Comparison of ENCODE assay signal across 30 cellular contexts in the genomic region with DNA sequence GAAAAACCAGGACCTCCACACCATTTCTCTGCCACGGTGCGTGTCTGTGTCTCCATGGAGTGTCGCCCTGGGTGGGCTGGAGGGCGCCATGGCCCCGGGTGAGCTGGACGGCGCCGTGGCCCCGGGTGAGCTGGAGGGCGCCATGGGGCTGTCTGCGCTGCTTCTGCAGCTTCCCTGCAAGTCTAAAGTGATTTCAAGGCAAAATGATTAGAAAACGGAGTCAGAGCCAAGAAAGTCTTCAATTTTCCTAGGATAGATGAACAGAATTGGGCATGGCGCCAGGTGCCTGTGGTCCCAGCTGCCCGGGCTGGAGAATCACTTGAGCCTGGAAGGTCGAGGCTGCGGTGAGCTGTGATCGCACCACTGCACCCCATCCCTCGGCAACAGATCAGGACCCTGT. TPM values are rescaled to one million over a fixed set of nuclear protein-coding genes. Genes with fewer than 3 reads are reported as not detected.
A peak's percentile ranks its signal among the peaks of the same experiment; 100 is the strongest.
DNase-seq lines count a peak whose midpoint lies in the region; ATAC-seq, FAIRE-seq and TF ChIP-seq lines count a peak whose summit lies in the region.
"Had no signal": no experiment of that assay in that cellular context is flagged by ENCODE, and none has a peak within 500 bp of the region (broad histone marks: within the 10 kb centered on the region; RNA-seq: fewer than 3 reads in every experiment).

No MANE protein-coding gene starts in this region.

- no peak for TF ChIP-seq POLR2A in GM12891 (IDR thresholded peaks at IDR 0.05; ENCODE audit: low read depth, low read length)

- intact Hi-C loops in cardiac septum (cut with DNase I) (no loop called here), left ventricle myocardium superior (cut with micrococcal nuclease) (no loop called here)
- intact Hi-C loops in activated T-helper 2 cell treated with anti-CD3 and anti-CD28 coated beads, Interferon-gamma antibody, Interleukin-2, Interleukin-4, amounts not matched to agents 10 μg/mL and 5 μg/mL and 100 μg/mL, durations not matched to agents 14 hours and 24 hours and 36 hours (cut with micrococcal nuclease) = no loop called here

- ATAC-seq in left ventricle myocardium superior = no peak
- ATAC-seq in left lobe of liver = no peak
- ATAC-seq: A549, mucosa of descending colon, pancreas had no signal

- TF ChIP-seq CTCF in astrocyte of the spinal cord (IDR thresholded peaks at IDR 0.05; ENCODE audit: low read depth, low read length) (no peak), GM10266 (IDR thresholded peaks at IDR 0.05; ENCODE audit: control insufficient read depth, insufficient read depth, low read depth, missing control alignments) (no peak)

- no peak overlapping the region for H3K4me3 Mint-ChIP-seq in activated T-helper 2 cell treated with anti-CD3 and anti-CD28 coated beads, Interferon-gamma antibody, Interleukin-2, Interleukin-4, amounts not matched to agents 10 μg/mL and 5 μg/mL and 100 μg/mL, durations not matched to agents 14 hours and 24 hours and 36 hours (ENCODE audit: low read depth)
- H3K4me3 Mint-ChIP-seq: nephron had no signal

- no peaks in the 10 kb centered on the region for H3K27me3 Mint-ChIP-seq in activated T-helper 2 cell treated with anti-CD3 and anti-CD28 coated beads, Interferon-gamma antibody, Interleukin-2, Interleukin-4, amounts not matched to agents 10 μg/mL and 5 μg/mL and 100 μg/mL, durations not matched to agents 14 hours and 24 hours and 36 hours (ENCODE audit: low read depth)

- FAIRE-seq in GM12891 (lab: Jason Lieb, UNC) = no peak
- FAIRE-seq: A549, keratinocyte, pancreas, small intestine had no signal

- no peak overlapping the region for H3K4me3 ChIP-seq in astrocyte of the spinal cord (ENCODE audit: low read depth, low read length)
- H3K4me3 ChIP-seq: A549, mucosa of descending colon, pancreas had no signal

- H3K27ac Mint-ChIP-seq in activated T-helper 2 cell treated with anti-CD3 and anti-CD28 coated beads, Interferon-gamma antibody, Interleukin-2, Interleukin-4, amounts not matched to agents 10 μg/mL and 5 μg/mL and 100 μg/mL, durations not matched to agents 14 hours and 24 hours and 36 hours = no peak overlapping the region
- H3K27ac Mint-ChIP-seq: nephron had no signal

- in situ Hi-C loops in astrocyte of the spinal cord (cut with HindIII; ENCODE audit: low sequenced_read_pairs) = no loop called here

- peaks cover 3% of the 10 kb centered on the region for H3K36me3 Mint-ChIP-seq in activated T-helper 2 cell treated with anti-CD3 and anti-CD28 coated beads, Interferon-gamma antibody, Interleukin-2, Interleukin-4, amounts not matched to agents 10 μg/mL and 5 μg/mL and 100 μg/mL, durations not matched to agents 14 hours and 24 hours and 36 hours (ENCODE audit: low read depth)

- DNase-seq in cardiac septum (ENCODE audit: low spot score) (peak; percentile 71), left ventricle myocardium superior (no peak), astrocyte of the spinal cord (ENCODE audit: low read depth, low spot score) (peak; percentile 54), left lobe of liver (ENCODE audit: low spot score) (peak; percentile 40), ureter (ENCODE audit: low spot score) (peak; percentile 28), GM10266 (ENCODE audit: extremely low spot score) (no peak), GM12891 (ENCODE audit: insufficient read length, low spot score) (no peak)
- no peak for DNase-seq in activated T-helper 2 cell treated with anti-CD3 and anti-CD28 coated beads, Interferon-gamma antibody, Interleukin-2, Interleukin-4, amounts not matched to agents 10 μg/mL and 5 μg/mL and 100 μg/mL, durations not matched to agents 14 hours and 24 hours and 36 hours (ENCODE audit: low spot score)
- DNase-seq: activated CD4-positive, alpha-beta T cell treated with anti-CD3 and anti-CD28 coated beads, Interleukin-2, amount 50 U/mL, for 1 hour; activated naive CD4-positive, alpha-beta T cell treated with anti-CD3 and anti-CD28 coated beads, Interleukin-2, amount 50 U/mL, for 16 hours; activated T-cell treated with anti-CD3 and anti-CD28 coated beads, Interleukin-2, amount 50 U/mL, for 48 hours; aorta; cerebellar nuclear complex; glutamatergic neuron; mucosa of descending colon; NCI-H1092; NCI-H187; NCI-H2171 treated with DMSO at 0.1 percent for 48 hours; NCI-H524 treated with DMSO at 0.1 percent for 48 hours; retina; Right ventricle myocardium superior; small intestine; stimulated activated CD4-positive, alpha-beta T cell treated with anti-CD3 and anti-CD28 coated beads, Interleukin-1b, Interleukin-23, amount 100 ng/mL, for 48 hours; stimulated activated CD8-positive, alpha-beta memory T cell treated with anti-CD3 and anti-CD28 coated beads, Interleukin-4, amount 100 ng/mL, for 48 hours; T1000; trophoblast cell had no signal

- H3K4me1 Mint-ChIP-seq in activated T-helper 2 cell treated with anti-CD3 and anti-CD28 coated beads, Interferon-gamma antibody, Interleukin-2, Interleukin-4, amounts not matched to agents 10 μg/mL and 5 μg/mL and 100 μg/mL, durations not matched to agents 14 hours and 24 hours and 36 hours (ENCODE audit: low read depth) = peaks cover 12% of the 10 kb centered on the region

- no peaks in the 10 kb centered on the region for H3K9me3 Mint-ChIP-seq in activated T-helper 2 cell treated with anti-CD3 and anti-CD28 coated beads, Interferon-gamma antibody, Interleukin-2, Interleukin-4, amounts not matched to agents 10 μg/mL and 5 μg/mL and 100 μg/mL, durations not matched to agents 14 hours and 24 hours and 36 hours

TF ChIP-seq in GM12891, 5 proteins besides CTCF, POLR2A, EP300 and RAD21:
- no peak for TF ChIP-seq POU2F2 (IDR thresholded peaks at IDR 0.05; ENCODE audit: low read depth, low read length)
- no peak for TF ChIP-seq POLR2AphosphoS5 (IDR thresholded peaks at IDR 0.05; ENCODE audit: low read depth, low read length)
- no peak for TF ChIP-seq TAF1 (IDR thresholded peaks at IDR 0.05; ENCODE audit: low read depth, low read length)
- TF ChIP-seq SPI1 (IDR thresholded peaks at IDR 0.05; ENCODE audit: low read depth, low read length) = no peak
- TF ChIP-seq PAX5 (IDR thresholded peaks at IDR 0.05; ENCODE audit: insufficient read depth, low read length, severe bottlenecking) = no peak

RNA-seq across cellular contexts. Expression of a gene that starts 27.7 kb away (rescaled TPM):
- total RNA-seq in cardiac septum (16.4 TPM), left ventricle myocardium superior (18.7 TPM), left lobe of liver (4.5 TPM), ureter (13.8 TPM)
- 95.0 and 99.9 TPM in 2 replicates for total RNA-seq in activated T-helper 2 cell treated with anti-CD3 and anti-CD28 coated beads, Interferon-gamma antibody, Interleukin-2, Interleukin-4, amounts not matched to agents 10 μg/mL and 5 μg/mL and 100 μg/mL, durations not matched to agents 14 hours and 24 hours and 36 hours
- 34.8 TPM for polyA plus RNA-seq in GM12891 (2012; ENCODE audit: low read depth, missing spikeins)

Comparison
In these comparisons a context has a peak if more than half of its experiments do, and no peak if none do; other contexts are left out.
1. DNase-seq: peak in cardiac septum (single experiment), astrocyte of the spinal cord (single experiment), left lobe of liver (single experiment) and ureter (single experiment); none in left ventricle myocardium superior (single experiment), activated T-helper 2 cell treated with anti-CD3 and anti-CD28 coated beads, Interferon-gamma antibody, Interleukin-2, Interleukin-4, amounts not matched to agents 10 μg/mL and 5 μg/mL and 100 μg/mL, durations not matched to agents 14 hours and 24 hours and 36 hours (single experiment), GM10266 (single experiment) and GM12891 (single experiment).